In the genomic region with DNA sequence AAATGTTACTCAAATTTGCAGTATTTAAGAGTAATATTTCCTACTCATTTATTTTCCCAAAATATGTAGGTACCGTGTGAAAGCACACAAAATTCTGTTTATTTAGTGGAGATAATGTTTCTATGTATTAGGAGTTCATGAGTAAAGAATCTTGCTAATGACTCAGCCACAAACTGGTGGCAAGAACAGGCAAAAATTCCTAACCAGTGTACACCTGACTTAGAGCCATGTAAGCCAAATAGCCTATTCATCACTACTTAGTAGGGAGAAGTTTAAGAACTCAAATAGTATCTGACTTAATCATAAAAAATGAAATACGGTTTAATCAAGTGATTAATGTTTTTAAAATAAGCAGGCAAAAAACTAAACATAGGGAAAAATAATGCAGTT, we compare ENCODE assay signal across 17 cellular contexts.
DNase-seq lines count a peak whose midpoint lies in the region; ATAC-seq, FAIRE-seq and TF ChIP-seq lines count a peak whose summit lies in the region.
"Had no signal": no experiment of that assay in that cellular context is flagged by ENCODE, and none has a peak within 500 bp of the region (broad histone marks: within the 10 kb centered on the region; RNA-seq: fewer than 3 reads in every experiment).

No MANE protein-coding gene starts in this region.

- H3K9me3 ChIP-seq in psoas muscle: no peaks in the 10 kb centered on the region
- H3K9me3 ChIP-seq: gastrocnemius medialis had no signal

- peak overlapping the region; percentile 47 for H3K27ac ChIP-seq in psoas muscle

- no peak overlapping the region for H3K27ac Mint-ChIP-seq in activated CD4-positive, alpha-beta memory T cell treated with anti-CD3 and anti-CD28 coated beads, Interleukin-2, amount 10 ng/mL, durations not matched to agents 7 days and 5 days
- H3K27ac Mint-ChIP-seq in immature natural killer cell: no peak overlapping the region
- H3K27ac Mint-ChIP-seq: activated CD4-positive, alpha-beta T cell treated with anti-CD3 and anti-CD28 coated beads for 36 hours; activated naive CD8-positive, alpha-beta T cell treated with anti-CD3 and anti-CD28 coated beads, Interleukin-2, amount 50 U/mL, for 24 hours had no signal

- TF ChIP-seq CTCF in psoas muscle (IDR thresholded peaks at IDR 0.05) (no peak), GM13976 (IDR thresholded peaks at IDR 0.05; ENCODE audit: borderline replicate concordance, control extremely low read depth, extremely low read depth, insufficient read depth, missing control alignments) (no peak)

- H3K36me3 Mint-ChIP-seq in activated CD4-positive, alpha-beta memory T cell treated with anti-CD3 and anti-CD28 coated beads, Interleukin-2, amount 10 ng/mL, durations not matched to agents 7 days and 5 days (ENCODE audit: low read depth): peaks cover 5% of the 10 kb centered on the region
- no peaks in the 10 kb centered on the region for H3K36me3 Mint-ChIP-seq in immature natural killer cell

- in situ Hi-C loops in GM13976 (cut with MboI; ENCODE audit: low sequenced_read_pairs, unreplicated experiment): no loop called here

- 71 to 86% (median 74%) methylated on average over 2 of the region's 2 CpGs for whole genome bisulfite sequencing in psoas muscle, 3 donors

- peak; percentile 71 to 84 (median 80) for ATAC-seq in psoas muscle
- no peak for ATAC-seq in Right ventricle myocardium inferior
- ATAC-seq: activated CD4-positive, alpha-beta T cell treated with anti-CD3 and anti-CD28 coated beads for 36 hours; activated naive CD8-positive, alpha-beta T cell treated with anti-CD3 and anti-CD28 coated beads, Interleukin-2, amount 50 U/mL, for 24 hours had no signal

- H3K4me1 ChIP-seq in psoas muscle: peaks cover 45% of the 10 kb centered on the region

- DNase-seq in Daoy (ENCODE audit: low read depth) (peak; percentile 66), RCC 7860 (ENCODE audit: low spot score) (peak; percentile 74), fibroblast of gingiva (ENCODE audit: low read depth) (peak; percentile 5), psoas muscle (no peak), Right ventricle myocardium inferior (ENCODE audit: missing footprints) (no peak), GM13976 (ENCODE audit: low spot score) (no peak), immature natural killer cell (no peak)
- DNase-seq in activated CD4-positive, alpha-beta memory T cell treated with anti-CD3 and anti-CD28 coated beads, Interleukin-2, amount 10 ng/mL, durations not matched to agents 7 days and 5 days: no peak
- DNase-seq: activated CD4-positive, alpha-beta T cell treated with anti-CD3 and anti-CD28 coated beads for 36 hours; activated naive CD8-positive, alpha-beta T cell treated with anti-CD3 and anti-CD28 coated beads, Interleukin-2, amount 50 U/mL, for 24 hours; activated T-cell treated with anti-CD3 and anti-CD28 coated beads, Interleukin-2, amount 50 U/mL, for 1 hour; dermis blood vessel endothelial cell; gastrocnemius medialis; OCI-M1; retina; stimulated activated naive CD4-positive, alpha-beta T cell; T-helper 2 cell had no signal

- H3K4me1 Mint-ChIP-seq in activated CD4-positive, alpha-beta memory T cell treated with anti-CD3 and anti-CD28 coated beads, Interleukin-2, amount 10 ng/mL, durations not matched to agents 7 days and 5 days: peaks cover 12% of the 10 kb centered on the region
- H3K4me1 Mint-ChIP-seq in immature natural killer cell: peaks cover 75 to 91% of the 10 kb centered on the region in 2 donors

- CTCF ChIA-PET in activated CD4-positive, alpha-beta memory T cell treated with anti-CD3 and anti-CD28 coated beads, Interleukin-2, amount 10 ng/mL, durations not matched to agents 7 days and 5 days (lab: Charles Lee): interaction anchor here (1.0 kb wide), 1 partner anchor 9 kb away, joined by 3 read pairs; no protein-coding TSS in a partner anchor

- no peaks in the 10 kb centered on the region for H3K27me3 Mint-ChIP-seq in activated CD4-positive, alpha-beta memory T cell treated with anti-CD3 and anti-CD28 coated beads, Interleukin-2, amount 10 ng/mL, durations not matched to agents 7 days and 5 days
- peaks cover 0 to 6% (median 0%) of the 10 kb centered on the region in 3 donors for H3K27me3 Mint-ChIP-seq in immature natural killer cell (ENCODE audit: low read depth in 3 of 3)
- H3K27me3 Mint-ChIP-seq: activated CD4-positive, alpha-beta T cell treated with anti-CD3 and anti-CD28 coated beads for 36 hours; activated naive CD8-positive, alpha-beta T cell treated with anti-CD3 and anti-CD28 coated beads, Interleukin-2, amount 50 U/mL, for 24 hours had no signal

- POLR2A ChIA-PET in activated CD4-positive, alpha-beta memory T cell treated with anti-CD3 and anti-CD28 coated beads, Interleukin-2, amount 10 ng/mL, durations not matched to agents 7 days and 5 days (lab: Charles Lee): no interaction called here

- no peaks in the 10 kb centered on the region for H3K9me3 Mint-ChIP-seq in activated CD4-positive, alpha-beta memory T cell treated with anti-CD3 and anti-CD28 coated beads, Interleukin-2, amount 10 ng/mL, durations not matched to agents 7 days and 5 days
- no peaks in the 10 kb centered on the region for H3K9me3 Mint-ChIP-seq in immature natural killer cell
- H3K9me3 Mint-ChIP-seq: activated naive CD8-positive, alpha-beta T cell treated with anti-CD3 and anti-CD28 coated beads, Interleukin-2, amount 50 U/mL, for 24 hours had no signal

- H3K36me3 ChIP-seq in psoas muscle (ENCODE audit: insufficient read depth in 1 of 2, low read depth in 1 of 2): no peaks in the 10 kb centered on the region
- H3K36me3 ChIP-seq: gastrocnemius medialis had no signal

- intact Hi-C loops in psoas muscle (cut with DNase I) (loop anchor here in 1 of 2 donors (5.0 kb wide), 1 partner anchor 53 kb away; no protein-coding TSS in a partner anchor), Right ventricle myocardium inferior (cut with DNase I) (no loop called here)

- H3K4me3 ChIP-seq in psoas muscle: no peak overlapping the region
- H3K4me3 ChIP-seq: gastrocnemius medialis had no signal

- no peak overlapping the region for H3K4me3 Mint-ChIP-seq in activated CD4-positive, alpha-beta memory T cell treated with anti-CD3 and anti-CD28 coated beads, Interleukin-2, amount 10 ng/mL, durations not matched to agents 7 days and 5 days
- H3K4me3 Mint-ChIP-seq in immature natural killer cell: no peak overlapping the region
- H3K4me3 Mint-ChIP-seq: activated CD4-positive, alpha-beta T cell treated with anti-CD3 and anti-CD28 coated beads for 36 hours; activated naive CD8-positive, alpha-beta T cell treated with anti-CD3 and anti-CD28 coated beads, Interleukin-2, amount 50 U/mL, for 24 hours had no signal

- FAIRE-seq in RCC 7860 (lab: Jason Lieb, UNC): peak; percentile 90

- no peaks in the 10 kb centered on the region for H3K27me3 ChIP-seq in psoas muscle (ENCODE audit: insufficient read depth in 3 of 3, low read length in 2 of 3)
- H3K27me3 ChIP-seq: gastrocnemius medialis had no signal

Comparison
In these comparisons a context has a peak if more than half of its experiments do, and no peak if none do; other contexts are left out.
1. DNase-seq: peak in Daoy (single experiment), RCC 7860 (single experiment) and fibroblast of gingiva (single experiment); none in psoas muscle (0 of 2), Right ventricle myocardium inferior (single experiment), activated CD4-positive, alpha-beta memory T cell treated with anti-CD3 and anti-CD28 coated beads, Interleukin-2, amount 10 ng/mL, durations not matched to agents 7 days and 5 days (single experiment), GM13976 (single experiment) and immature natural killer cell (0 of 3).